Comparison of ENCODE assay signal across 1 cellular context in genomic region chr20:1874534-1875168, GRCh38.
TF ChIP-seq lines count a peak whose summit lies in the region.

No MANE protein-coding gene starts in this region.

TF ChIP-seq in H1, 55 proteins besides CTCF, POLR2A, EP300 and RAD21:
- TF ChIP-seq HDAC6 (IDR thresholded peaks at IDR 0.05; ENCODE audit: low read depth, low read length) (no peak), ASH2L (IDR thresholded peaks at IDR 0.05; ENCODE audit: low read length) (no peak), JUND (IDR thresholded peaks at IDR 0.05; ENCODE audit: low read length) (no peak), EGR1 (IDR thresholded peaks at IDR 0.05; ENCODE audit: borderline replicate concordance, low read depth, low read length) (no peak), BRCA1 (IDR thresholded peaks at IDR 0.05; ENCODE audit: low read depth, low read length) (no peak), YY1 (IDR thresholded peaks at IDR 0.05; ENCODE audit: low read depth, low read length) (no peak), JUN (IDR thresholded peaks at IDR 0.05; ENCODE audit: low read depth, low read length) (no peak), BCL11A (IDR thresholded peaks at IDR 0.05; ENCODE audit: low read depth in 2 of 2, low read length in 2 of 2) (no peak), CHD2 (IDR thresholded peaks at IDR 0.05; ENCODE audit: low read length) (no peak), NANOG (IDR thresholded peaks at IDR 0.05; ENCODE audit: insufficient read depth, low read depth, low read length, poor library complexity, severe bottlenecking) (no peak), RXRA (IDR thresholded peaks at IDR 0.05; ENCODE audit: insufficient read depth, low read depth, low read length) (no peak)
